Comparison of ENCODE assay signal across 21 cellular contexts in genomic region chr4:138330531-138330930, GRCh38.
"Had no signal": no experiment of that assay in that cellular context is flagged by ENCODE, and none has a peak within 500 bp of the region (broad histone marks: within the 10 kb centered on the region; RNA-seq: fewer than 3 reads in every experiment).

No MANE protein-coding gene starts in this region.

- H3K9me3 ChIP-seq: body of pancreas, esophagus squamous epithelium, gastrocnemius medialis, heart left ventricle, lower lobe of right lung, transverse colon, vagina had no signal

- H3K36me3 ChIP-seq: esophagus squamous epithelium, gastrocnemius medialis, heart left ventricle, lower lobe of right lung, neural progenitor cell, transverse colon, vagina had no signal

- DNase-seq: activated CD4-positive, alpha-beta memory T cell treated with anti-CD3 and anti-CD28 coated beads for 36 hours; activated CD8-positive, alpha-beta memory T cell treated with anti-CD3 and anti-CD28 coated beads, Interleukin-2, amount 10 ng/mL, durations not matched to agents 7 days and 5 days; activated naive CD4-positive, alpha-beta T cell treated with anti-CD3 and anti-CD28 coated beads for 36 hours; activated T-cell treated with anti-CD3 and anti-CD28 coated beads, Interleukin-2, amount 50 U/mL, for 1 hour; body of pancreas; effector CD8-positive, alpha-beta T cell; esophagus squamous epithelium; gastrocnemius medialis; heart left ventricle; immature natural killer cell; left cardiac atrium; lower lobe of right lung; naive B cell; stimulated activated CD4-positive, alpha-beta T cell treated with anti-CD3 and anti-CD28 coated beads, Interleukin-4, amount 100 ng/mL, for 4 hours; stimulated activated naive CD8-positive, alpha-beta T cell treated with anti-CD3 and anti-CD28 coated beads, Interleukin-15, Interleukin-2, amounts not matched to agents 100 U/mL and 50 U/mL, for 24 hours; T-helper 1 cell; transverse colon had no signal

- H3K4me1 ChIP-seq: esophagus squamous epithelium, gastrocnemius medialis, heart left ventricle, lower lobe of right lung, vagina had no signal

- H3K4me3 ChIP-seq: body of pancreas, esophagus squamous epithelium, gastrocnemius medialis, heart left ventricle, lower lobe of right lung, neural progenitor cell, skin epidermis, transverse colon, vagina had no signal

- H3K4me2 ChIP-seq: neural progenitor cell had no signal

- H3K27ac ChIP-seq: body of pancreas, gastrocnemius medialis, heart left ventricle, lower lobe of right lung, neural progenitor cell, skin epidermis, transverse colon, vagina had no signal

- H3K27me3 ChIP-seq: body of pancreas, esophagus squamous epithelium, gastrocnemius medialis, heart left ventricle, neural progenitor cell, transverse colon, vagina had no signal

- H3K9ac ChIP-seq: neural progenitor cell had no signal

- FAIRE-seq: endothelial cell of umbilical vein had no signal
